1 cellular context compared by ENCODE assay signal in genomic region chr5:143887901-143888648, GRCh38.
TF ChIP-seq lines count a peak whose summit lies in the region.

No MANE protein-coding gene starts in this region.

TF ChIP-seq in GM23338, 12 proteins besides CTCF, POLR2A, EP300 and RAD21 (continued from another document):
- TF ChIP-seq REST (IDR thresholded peaks at IDR 0.05; ENCODE audit: unreplicated experiment) (no peak), STAT1 (IDR thresholded peaks at IDR 0.05; ENCODE audit: unreplicated experiment) (no peak), EZH2phosphoT487 (IDR thresholded peaks at IDR 0.05; ENCODE audit: unreplicated experiment) (no peak), ZNF462 (CRISPR knock-in tag; IDR thresholded peaks at IDR 0.05) (no peak), ZNF114 (CRISPR knock-in tag; IDR thresholded peaks at IDR 0.05) (no peak), EZH2 (IDR thresholded peaks at IDR 0.05; ENCODE audit: low read depth, unreplicated experiment) (no peak), POLR2AphosphoS5 (IDR thresholded peaks at IDR 0.05; ENCODE audit: low read depth) (no peak), CREB1 (CRISPR knock-in tag; IDR thresholded peaks at IDR 0.05; ENCODE audit: low read depth) (no peak), NANOG (IDR thresholded peaks at IDR 0.05; ENCODE audit: borderline replicate concordance) (no peak), ZNF331 (CRISPR knock-in tag; IDR thresholded peaks at IDR 0.05; ENCODE audit: low read depth) (no peak), JUNB (IDR thresholded peaks at IDR 0.05; ENCODE audit: unreplicated experiment) (no peak)
